Comparison of ENCODE assay signal across 8 cellular contexts in genomic region chr6:30672445-30673253, GRCh38. TPM values are rescaled to one million over a fixed set of nuclear protein-coding genes. Genes with fewer than 3 reads are reported as not detected.
DNase-seq lines count a peak whose midpoint lies in the region; ATAC-seq and TF ChIP-seq lines count a peak whose summit lies in the region.

DHX16 (minus strand) TSS chr6:30673006; CDS start chr6:30672841, 165 bp downstream.

- peaks cover 4% of the 10 kb centered on the region for H3K4me1 ChIP-seq in RWPE2 (ENCODE audit: insufficient read depth, poor library complexity, severe bottlenecking)

- DNase-seq in DMS79 (lab: John Stamatoyannopoulos, UW): peak; percentile 84
- peak; percentile 95 for DNase-seq in RWPE2 (ENCODE audit: low spot score)
- DNase-seq in activated T-helper 2 cell treated with anti-CD3 and anti-CD28 coated beads, Interferon-gamma antibody, Interleukin-2, Interleukin-4, amounts not matched to agents 10 μg/mL and 5 μg/mL and 100 μg/mL, durations not matched to agents 14 hours and 24 hours and 36 hours (ENCODE audit: low spot score): peak; percentile 87
- peak; percentile 99 for DNase-seq in fibroblast of peridontal ligament (ENCODE audit: extremely low read depth)
- peak; percentile 85 for DNase-seq in natural killer cell
- DNase-seq in stimulated activated naive CD4-positive, alpha-beta T cell treated with Interleukin-2 at 50 U/mL for 16 hours (lab: John Stamatoyannopoulos, UW): peak; percentile 88

- peak within 1 kb of the TSS; percentile 91 for H3K4me3 Mint-ChIP-seq in activated T-helper 2 cell treated with anti-CD3 and anti-CD28 coated beads, Interferon-gamma antibody, Interleukin-2, Interleukin-4, amounts not matched to agents 10 μg/mL and 5 μg/mL and 100 μg/mL, durations not matched to agents 14 hours and 24 hours and 36 hours (ENCODE audit: low read depth)
- peak within 1 kb of the TSS; percentile 87 for H3K4me3 Mint-ChIP-seq in natural killer cell

- H3K27me3 Mint-ChIP-seq in activated T-helper 2 cell treated with anti-CD3 and anti-CD28 coated beads, Interferon-gamma antibody, Interleukin-2, Interleukin-4, amounts not matched to agents 10 μg/mL and 5 μg/mL and 100 μg/mL, durations not matched to agents 14 hours and 24 hours and 36 hours (ENCODE audit: low read depth): no peaks in the 10 kb centered on the region
- H3K27me3 Mint-ChIP-seq in natural killer cell (ENCODE audit: low read depth in 2 of 2): no peaks in the 10 kb centered on the region

- peak within 1 kb of the TSS; percentile 68 for H3K27ac Mint-ChIP-seq in activated T-helper 2 cell treated with anti-CD3 and anti-CD28 coated beads, Interferon-gamma antibody, Interleukin-2, Interleukin-4, amounts not matched to agents 10 μg/mL and 5 μg/mL and 100 μg/mL, durations not matched to agents 14 hours and 24 hours and 36 hours
- H3K27ac Mint-ChIP-seq in natural killer cell: peak within 1 kb of the TSS; percentile 83 to 85

- H3K4me1 Mint-ChIP-seq in activated T-helper 2 cell treated with anti-CD3 and anti-CD28 coated beads, Interferon-gamma antibody, Interleukin-2, Interleukin-4, amounts not matched to agents 10 μg/mL and 5 μg/mL and 100 μg/mL, durations not matched to agents 14 hours and 24 hours and 36 hours (ENCODE audit: low read depth): peaks cover 20% of the 10 kb centered on the region
- H3K4me1 Mint-ChIP-seq in natural killer cell: peaks cover 27 to 49% of the 10 kb centered on the region in 2 donors

- TF ChIP-seq CTCF in LNCAP (IDR thresholded peaks at IDR 0.05): peak; percentile 83
- TF ChIP-seq CTCF in RWPE2 (IDR thresholded peaks at IDR 0.05; ENCODE audit: poor library complexity, severe bottlenecking): peak; percentile 96
- peak; percentile 68 for TF ChIP-seq CTCF in natural killer cell (IDR thresholded peaks at IDR 0.05)

- H3K36me3 Mint-ChIP-seq in activated T-helper 2 cell treated with anti-CD3 and anti-CD28 coated beads, Interferon-gamma antibody, Interleukin-2, Interleukin-4, amounts not matched to agents 10 μg/mL and 5 μg/mL and 100 μg/mL, durations not matched to agents 14 hours and 24 hours and 36 hours (ENCODE audit: low read depth): peaks cover 36% of the 10 kb centered on the region
- H3K36me3 Mint-ChIP-seq in natural killer cell: peaks cover 10% of the 10 kb centered on the region

- peaks cover 45% of the 10 kb centered on the region for H3K36me3 ChIP-seq in RWPE2 (ENCODE audit: low read depth)

- no peaks in the 10 kb centered on the region for H3K9me3 Mint-ChIP-seq in activated T-helper 2 cell treated with anti-CD3 and anti-CD28 coated beads, Interferon-gamma antibody, Interleukin-2, Interleukin-4, amounts not matched to agents 10 μg/mL and 5 μg/mL and 100 μg/mL, durations not matched to agents 14 hours and 24 hours and 36 hours
- H3K9me3 Mint-ChIP-seq in natural killer cell: no peaks in the 10 kb centered on the region

- H3K27me3 ChIP-seq in RWPE2 (ENCODE audit: insufficient read depth, poor library complexity, severe bottlenecking): no peaks in the 10 kb centered on the region

- ATAC-seq in GM21737 (IDR thresholded peaks at IDR 0.05; ENCODE audit: unreplicated experiment): peak; percentile 67
- peak; percentile 77 for ATAC-seq in RWPE2 (ENCODE audit: low read depth)
- ATAC-seq in natural killer cell: peak; percentile 88 to 97 (median 89)

- peak within 1 kb of the TSS; percentile 76 for H3K4me3 ChIP-seq in RWPE2 (ENCODE audit: severe bottlenecking)

- H3K27ac ChIP-seq in RWPE2 (ENCODE audit: poor library complexity, severe bottlenecking): peak within 1 kb of the TSS; percentile 44

- intact Hi-C loops in activated T-helper 2 cell treated with anti-CD3 and anti-CD28 coated beads, Interferon-gamma antibody, Interleukin-2, Interleukin-4, amounts not matched to agents 10 μg/mL and 5 μg/mL and 100 μg/mL, durations not matched to agents 14 hours and 24 hours and 36 hours (cut with micrococcal nuclease): loop anchor here (1.0 kb wide), 2 partner anchors 10 to 25 kb away; partner anchors contain the start of gene C6orf136
- intact Hi-C loops in natural killer cell (cut with micrococcal nuclease): loop anchor here (1.0 to 2.0 kb wide), 4 partner anchors 46 to 190 kb away; partner anchors contain the start of genes ATAT1, MRPS18B and PPP1R10

- no peaks in the 10 kb centered on the region for H3K9me3 ChIP-seq in RWPE2 (ENCODE audit: severe bottlenecking)

RNA-seq across cellular contexts. Expression of gene DHX16, which starts in this region (rescaled TPM):
- total RNA-seq in activated T-helper 2 cell treated with anti-CD3 and anti-CD28 coated beads, Interferon-gamma antibody, Interleukin-2, Interleukin-4, amounts not matched to agents 10 μg/mL and 5 μg/mL and 100 μg/mL, durations not matched to agents 14 hours and 24 hours and 36 hours: 48.4 and 48.5 TPM in 2 replicates
- total RNA-seq in natural killer cell: 10 to 100 TPM; 27.3 to 35.7 (median 27.7) TPM

Comparison
In these comparisons a context has a peak if more than half of its experiments do, and no peak if none do; other contexts are left out.
1. Peak in every context shown above with its lines: DNase-seq, ATAC-seq, H3K4me3 ChIP-seq and H3K27ac ChIP-seq.